Comparison of ENCODE assay signal across 18 cellular contexts in the genomic region with DNA sequence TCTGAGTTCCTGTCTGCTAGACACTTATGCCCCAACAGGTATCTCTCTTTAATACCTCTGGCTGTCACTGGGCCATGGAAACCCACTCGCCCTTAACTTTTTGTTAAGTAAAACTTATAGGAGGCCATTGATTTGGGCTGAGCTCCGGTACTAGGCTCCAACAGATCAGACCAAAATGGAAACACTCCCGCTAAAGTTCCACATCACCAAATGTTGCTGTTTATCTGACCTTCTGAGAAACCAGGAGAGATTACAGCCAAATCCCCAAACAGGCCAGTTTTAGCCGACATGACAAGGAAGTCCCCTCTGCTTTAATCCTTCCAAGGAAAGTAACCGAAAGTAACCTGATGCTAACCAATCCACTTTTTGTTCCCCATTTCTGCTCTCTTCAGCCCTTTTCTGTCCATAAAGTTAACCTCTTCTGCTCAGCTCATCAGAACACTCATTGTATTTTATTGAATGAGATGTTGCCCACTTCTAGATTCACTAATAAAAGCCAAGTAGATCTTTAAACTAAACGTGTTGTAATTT.
A peak's percentile ranks its signal among the peaks of the same experiment; 100 is the strongest.
DNase-seq lines count a peak whose midpoint lies in the region; ATAC-seq, FAIRE-seq and TF ChIP-seq lines count a peak whose summit lies in the region.
"Had no signal": no experiment of that assay in that cellular context is flagged by ENCODE, and none has a peak within 500 bp of the region (broad histone marks: within the 10 kb centered on the region; RNA-seq: fewer than 3 reads in every experiment).

No MANE protein-coding gene starts in this region.

- intact Hi-C loops in kidney (cut with DNase I): no loop called here

- WGBS in smooth muscle cell (ENCODE audit: low lambda C conversion rate): 57% methylated on average over 6 of the region's 6 CpGs

- H3K79me2 ChIP-seq in smooth muscle cell (ENCODE audit: low read depth): no peaks in the 10 kb centered on the region

- DNase-seq in GM12892 (ENCODE audit: insufficient read length) (no peak), MV-4-11 (lab: John Stamatoyannopoulos, UW) (peak; percentile 90), OCI-M1 (lab: John Stamatoyannopoulos, UW) (peak; percentile 66), smooth muscle cell (lab: John Stamatoyannopoulos, UW; ENCODE audit: unreplicated experiment) (no peak), kidney (no peak)
- DNase-seq: CD4-positive, CD25-positive, alpha-beta regulatory T cell; Karpas-422; MG63; NCI-H1417; NCI-H1930; NCI-H2171; NCI-H748 treated with DMSO at 0.1 percent for 48 hours had no signal

- H3K36me3 ChIP-seq in smooth muscle cell (ENCODE audit: low read depth): no peaks in the 10 kb centered on the region
- H3K36me3 ChIP-seq in kidney (ENCODE audit: control insufficient read depth in 1 of 2, insufficient read depth in 2 of 2, low read length in 2 of 2): no peaks in the 10 kb centered on the region
- H3K36me3 ChIP-seq: MG63, SJSA1 had no signal

- H3K4me1 ChIP-seq in smooth muscle cell (ENCODE audit: low read depth) (peaks cover 10% of the 10 kb centered on the region), kidney (ENCODE audit: control insufficient read depth in 1 of 2, insufficient read depth in 1 of 2, low read depth in 1 of 2, low read length in 2 of 2) (no peaks in the 10 kb centered on the region)

- H3K9me3 ChIP-seq in smooth muscle cell (replicated peaks; ENCODE audit: low read depth) (no peaks in the 10 kb centered on the region), kidney (ENCODE audit: control insufficient read depth in 1 of 2, low read length in 2 of 2) (no peaks in the 10 kb centered on the region)
- H3K9me3 ChIP-seq: MG63, SJSA1 had no signal

- H3F3A ChIP-seq in smooth muscle cell (ENCODE audit: low read depth): peaks cover 5% of the 10 kb centered on the region

- H3K4me3 ChIP-seq in smooth muscle cell (no peak overlapping the region), kidney (ENCODE audit: low read length in 2 of 2) (no peak overlapping the region)
- H3K4me3 ChIP-seq: GM23338, MG63, SJSA1 had no signal

- H4K20me1 ChIP-seq in smooth muscle cell (ENCODE audit: low read depth): no peaks in the 10 kb centered on the region

- H2AFZ ChIP-seq in smooth muscle cell (ENCODE audit: low read depth): peak overlapping the region; percentile 12

- no peak overlapping the region for H3K9ac ChIP-seq in smooth muscle cell (ENCODE audit: low read depth)
- H3K9ac ChIP-seq in kidney (ENCODE audit: low read length in 2 of 2): no peak overlapping the region

- no peak for TF ChIP-seq CTCF in smooth muscle cell (IDR thresholded peaks at IDR 0.05; ENCODE audit: borderline replicate concordance, insufficient read depth, poor library complexity, severe bottlenecking)
- TF ChIP-seq CTCF in kidney (IDR thresholded peaks at IDR 0.05; ENCODE audit: borderline replicate concordance, extremely low read depth, insufficient read depth): no peak

- ATAC-seq in HG03039 (IDR thresholded peaks at IDR 0.05; ENCODE audit: unreplicated experiment) (no peak), HG02678 (IDR thresholded peaks at IDR 0.05; ENCODE audit: unreplicated experiment) (no peak)
- ATAC-seq: GM23338, HCT116 had no signal

- H3K27ac ChIP-seq in smooth muscle cell (ENCODE audit: low read depth) (no peak overlapping the region), kidney (ENCODE audit: low read depth in 2 of 2, low read length in 2 of 2) (no peak overlapping the region)
- H3K27ac ChIP-seq: RWPE1, SJSA1 had no signal

- no peaks in the 10 kb centered on the region for H3K27me3 ChIP-seq in smooth muscle cell (ENCODE audit: low read depth)
- H3K27me3 ChIP-seq: MG63, SJSA1 had no signal

- FAIRE-seq in GM12892 (lab: Jason Lieb, UNC): peak; percentile 81
- FAIRE-seq in kidney (lab: Jason Lieb, UNC): no peak

- no peak for TF ChIP-seq POLR2A in GM12892 (IDR thresholded peaks at IDR 0.05; ENCODE audit: low read depth, low read length)

- H3K4me2 ChIP-seq in smooth muscle cell: no peak overlapping the region
- H3K4me2 ChIP-seq: GM23338 had no signal

Comparison
In these comparisons a context has a peak if more than half of its experiments do, and no peak if none do; other contexts are left out.
1. DNase-seq: peak in MV-4-11 (single experiment) and OCI-M1 (single experiment); none in GM12892 (single experiment), smooth muscle cell (single experiment) and kidney (single experiment).